Comparison of ENCODE assay signal across 7 cellular contexts in genomic region chr12:6230321-6231110, GRCh38. TPM values are rescaled to one million over a fixed set of nuclear protein-coding genes. Genes with fewer than 3 reads are reported as not detected.
DNase-seq lines count a peak whose midpoint lies in the region; ATAC-seq, FAIRE-seq and TF ChIP-seq lines count a peak whose summit lies in the region.

No MANE protein-coding gene starts in this region.

- H3K9me3 ChIP-seq in NT2/D1 (ENCODE audit: insufficient read depth, low read length) (no peaks in the 10 kb centered on the region), esophagus squamous epithelium (no peaks in the 10 kb centered on the region), pancreas (no peaks in the 10 kb centered on the region), thymus (ENCODE audit: control insufficient read depth) (no peaks in the 10 kb centered on the region)

- TF ChIP-seq CTCF in esophagus squamous epithelium (IDR thresholded peaks at IDR 0.05) (no peak), pancreas (IDR thresholded peaks at IDR 0.05) (no peak), Calu3 (IDR thresholded peaks at IDR 0.05; ENCODE audit: unreplicated experiment) (no peak)

- H3K9ac ChIP-seq in NT2/D1 (ENCODE audit: insufficient read length, low read depth): peak overlapping the region; percentile 2

- H3K27me3 Mint-ChIP-seq in activated T-cell treated with anti-CD3 and anti-CD28 coated beads, Interleukin-2, amount 50 U/mL, for 4 hours (ENCODE audit: low read depth): peaks cover 3% of the 10 kb centered on the region
- no peaks in the 10 kb centered on the region for H3K27me3 Mint-ChIP-seq in Calu3 (ENCODE audit: unreplicated experiment)

- H3K4me1 Mint-ChIP-seq in activated T-cell treated with anti-CD3 and anti-CD28 coated beads, Interleukin-2, amount 50 U/mL, for 4 hours (ENCODE audit: low read depth): peaks cover 33% of the 10 kb centered on the region
- H3K4me1 Mint-ChIP-seq in Calu3 (ENCODE audit: low read depth, unreplicated experiment): no peaks in the 10 kb centered on the region

- no peak for FAIRE-seq in pancreas (lab: Jason Lieb, UNC)

- no peak for DNase-seq in NT2/D1 (ENCODE audit: low read depth, low spot score)
- peak; percentile 46 for DNase-seq in activated T-cell treated with anti-CD3 and anti-CD28 coated beads, Interleukin-2, amount 50 U/mL, for 4 hours
- peak; percentile 34 for DNase-seq in esophagus squamous epithelium (lab: John Stamatoyannopoulos, UW)
- peak in 5 of 6 donors; percentile 41 to 60 (median 54) for DNase-seq in pancreas
- DNase-seq in Calu3: no peak

- TF ChIP-seq POLR2A in esophagus squamous epithelium (IDR thresholded peaks at IDR 0.05): peak in 1 of 4 donors; percentile 13

- peak; percentile 78 for ATAC-seq in GM21717 (IDR thresholded peaks at IDR 0.05; ENCODE audit: unreplicated experiment)
- ATAC-seq in activated T-cell treated with anti-CD3 and anti-CD28 coated beads, Interleukin-2, amount 50 U/mL, for 4 hours: peak; percentile 82 to 89
- peak in 3 of 4 donors; percentile 58 to 66 (median 62) for ATAC-seq in pancreas

- peaks cover 98% of the 10 kb centered on the region for H3K36me3 ChIP-seq in NT2/D1 (ENCODE audit: insufficient read depth, insufficient read length, low read length)
- peaks cover 9 to 69% (median 12%) of the 10 kb centered on the region in 3 donors for H3K36me3 ChIP-seq in esophagus squamous epithelium
- peaks cover 0 to 14% (median 0%) of the 10 kb centered on the region in 3 donors for H3K36me3 ChIP-seq in pancreas
- no peaks in the 10 kb centered on the region for H3K36me3 ChIP-seq in thymus (ENCODE audit: control insufficient read depth, insufficient read depth)

- H3K9me3 Mint-ChIP-seq in activated T-cell treated with anti-CD3 and anti-CD28 coated beads, Interleukin-2, amount 50 U/mL, for 4 hours: no peaks in the 10 kb centered on the region
- H3K9me3 Mint-ChIP-seq in Calu3 (ENCODE audit: low read depth, unreplicated experiment): no peaks in the 10 kb centered on the region

- CTCF ChIA-PET in Calu3 (lab: Charles Lee): no interaction called here

- H3K27ac ChIP-seq in esophagus squamous epithelium (peak overlapping the region; percentile 91 to 98 (median 92)), pancreas (peak overlapping the region; percentile 32 to 81 (median 75)), thymus (ENCODE audit: low read depth) (peak overlapping the region; percentile 78)

- H3K4me1 ChIP-seq in NT2/D1 (ENCODE audit: insufficient read depth, insufficient read length) (peaks cover 36% of the 10 kb centered on the region), esophagus squamous epithelium (peaks cover 78 to 100% (median 96%) of the 10 kb centered on the region in 3 donors), pancreas (peaks cover 12 to 46% (median 30%) of the 10 kb centered on the region in 3 donors), thymus (ENCODE audit: control insufficient read depth, insufficient read depth, low read length) (peaks cover 20% of the 10 kb centered on the region)

- BruUV-seq in Calu3 (replicated peaks; lab: Mats Ljungman, UMichigan): no TSS peak

- intact Hi-C loops in esophagus squamous epithelium (cut with DNase I) (loop anchor here (5.0 kb wide), 1 partner anchor 47 kb away; no protein-coding TSS in a partner anchor), pancreas (cut with DNase I) (no loop called here), Calu3 (cut with micrococcal nuclease; ENCODE audit: unreplicated experiment) (no loop called here)

- 23 to 24% methylated on average over 12 to 15 of the region's 16 CpGs for WGBS in esophagus squamous epithelium, 2 donors
- WGBS in pancreas, 2 donors: 63 to 66% methylated on average over 16 of the region's 16 CpGs
- WGBS in thymus: 71% methylated on average over 16 of the region's 16 CpGs

- H3K36me3 Mint-ChIP-seq in activated T-cell treated with anti-CD3 and anti-CD28 coated beads, Interleukin-2, amount 50 U/mL, for 4 hours (ENCODE audit: insufficient read depth): no peaks in the 10 kb centered on the region
- H3K36me3 Mint-ChIP-seq in Calu3 (ENCODE audit: insufficient read depth, unreplicated experiment): peaks cover 23% of the 10 kb centered on the region

- H3K4me3 ChIP-seq in NT2/D1 (ENCODE audit: insufficient read length, low read depth) (no peak overlapping the region), esophagus squamous epithelium (peak overlapping the region in 2 of 4 donors; percentile 18 to 27), pancreas (no peak overlapping the region), thymus (ENCODE audit: low read length) (no peak overlapping the region)

- no peak overlapping the region for H3K27ac Mint-ChIP-seq in Calu3 (ENCODE audit: unreplicated experiment)

- peak overlapping the region; percentile 26 for H3K4me3 Mint-ChIP-seq in activated T-cell treated with anti-CD3 and anti-CD28 coated beads, Interleukin-2, amount 50 U/mL, for 4 hours
- no peak overlapping the region for H3K4me3 Mint-ChIP-seq in Calu3 (ENCODE audit: low read depth, unreplicated experiment)

- H3K27me3 ChIP-seq in NT2/D1 (ENCODE audit: insufficient read depth, insufficient read length) (no peaks in the 10 kb centered on the region), esophagus squamous epithelium (no peaks in the 10 kb centered on the region), pancreas (no peaks in the 10 kb centered on the region), thymus (ENCODE audit: control insufficient read depth, insufficient read depth) (no peaks in the 10 kb centered on the region)

RNA-seq across cellular contexts. Expression of gene CD9, which starts 30.3 kb away (rescaled TPM):
- total RNA-seq in activated T-cell treated with anti-CD3 and anti-CD28 coated beads, Interleukin-2, amount 50 U/mL, for 4 hours: 1 to 10 TPM; 1.6 to 3.2 (median 3.0) TPM
- total RNA-seq in esophagus squamous epithelium (1,000 to 10,000 TPM in 1 of 4 donors, 100 to 1,000 TPM in 3; 464 to 1,007 (median 773) TPM), pancreas (100 to 1,000 TPM in 1 of 6 donors, 10 to 100 TPM in 5; 28.6 to 108 (median 33.8) TPM), Calu3 (2022) (124 and 128 TPM in 2 replicates)
- polyA plus RNA-seq in pancreas (10 to 100 TPM; 25.1 to 85.6 TPM), thymus (198 TPM)

Comparison
In these comparisons a context has a peak if more than half of its experiments do, and no peak if none do; other contexts are left out.
1. DNase-seq: peak in activated T-cell treated with anti-CD3 and anti-CD28 coated beads, Interleukin-2, amount 50 U/mL, for 4 hours (single experiment), esophagus squamous epithelium (single experiment) and pancreas (5 of 6); none in NT2/D1 (single experiment) and Calu3 (single experiment).
2. RNA of gene CD9, which starts 30.3 kb away (total RNA-seq): 464 to 1,007 TPM in esophagus squamous epithelium, 124 to 128 TPM in Calu3 and 28.6 to 108 TPM in pancreas; 1.6 to 3.2 TPM in activated T-cell treated with anti-CD3 and anti-CD28 coated beads, Interleukin-2, amount 50 U/mL, for 4 hours; every median in the first group is over 4 times any median in the second.
3. Peak in every context shown above with its lines, with median percentiles within 50 percentile points of each other: ATAC-seq and H3K27ac ChIP-seq.